17 cellular contexts compared by ENCODE assay signal in genomic region chr20:44742304-44743079, GRCh38. TPM values are rescaled to one million over a fixed set of nuclear protein-coding genes. Genes with fewer than 3 reads are reported as not detected.
DNase-seq lines count a peak whose midpoint lies in the region; ATAC-seq and TF ChIP-seq lines count a peak whose summit lies in the region.
"Had no signal": no experiment of that assay in that cellular context is flagged by ENCODE, and none has a peak within 500 bp of the region (broad histone marks: within the 10 kb centered on the region; RNA-seq: fewer than 3 reads in every experiment).

No MANE protein-coding gene starts in this region.

- H3K27ac ChIP-seq in Karpas-422 (ENCODE audit: low read length) (no peak overlapping the region), coronary artery (peak overlapping the region; percentile 15 to 46), prostate gland (no peak overlapping the region)
- H3K27ac ChIP-seq: C4-2B had no signal

- H3K4me1 ChIP-seq in Karpas-422 (ENCODE audit: low read length), result 0 out of 2 replicates have a peak, but pooled peaks cover 3% of the 10 kb centered on the region
- no peaks in the 10 kb centered on the region for H3K4me1 ChIP-seq in prostate gland (replicated peaks)

- TF ChIP-seq POLR2A in prostate gland (IDR thresholded peaks at IDR 0.05), result no peak

- H2AFZ ChIP-seq in Karpas-422 (ENCODE audit: low read length), result 0 out of 2 replicates have a peak overlapping the region, but pooled peaks have one; percentile 79

- H3K27me3 ChIP-seq in H7 (ENCODE audit: control insufficient read depth, insufficient read depth, low read length) (peaks cover 28% of the 10 kb centered on the region), Karpas-422 (ENCODE audit: low read length) (no peaks in the 10 kb centered on the region), prostate gland (replicated peaks; ENCODE audit: insufficient read depth) (no peaks in the 10 kb centered on the region)

- no peaks in the 10 kb centered on the region for H4K20me1 ChIP-seq in Karpas-422 (ENCODE audit: insufficient read depth, low read depth, low read length)

- H3K36me3 ChIP-seq in H7 (replicated peaks; ENCODE audit: control insufficient read depth, insufficient read depth, low read length) (no peaks in the 10 kb centered on the region), Karpas-422 (ENCODE audit: insufficient read depth, low read length) (no peaks in the 10 kb centered on the region), prostate gland (no peaks in the 10 kb centered on the region)

- H3K4me3 ChIP-seq in H7 (ENCODE audit: insufficient read depth, low read depth, low read length) (no peak overlapping the region), Karpas-422 (ENCODE audit: low read length) (no peak overlapping the region), coronary artery (no peak overlapping the region), prostate gland (no peak overlapping the region)
- H3K4me3 ChIP-seq: K562 had no signal

- peak overlapping the region; percentile 23 for H3K27ac Mint-ChIP-seq in stimulated activated effector memory CD8-positive, alpha-beta T cell treated with anti-CD3 and anti-CD28 coated beads, Interleukin-12 subunit alpha, Interleukin-12 subunit beta, amount 100 ng/mL, for 72 hours
- no peak overlapping the region for H3K27ac Mint-ChIP-seq in activated naive CD8-positive, alpha-beta T cell treated with anti-CD3 and anti-CD28 coated beads, Interleukin-2, amount 50 U/mL, for 24 hours

- no peaks in the 10 kb centered on the region for H3K9me3 Mint-ChIP-seq in stimulated activated effector memory CD8-positive, alpha-beta T cell treated with anti-CD3 and anti-CD28 coated beads, Interleukin-12 subunit alpha, Interleukin-12 subunit beta, amount 100 ng/mL, for 72 hours
- H3K9me3 Mint-ChIP-seq in activated naive CD8-positive, alpha-beta T cell treated with anti-CD3 and anti-CD28 coated beads, Interleukin-2, amount 50 U/mL, for 24 hours, result no peaks in the 10 kb centered on the region

- no peaks in the 10 kb centered on the region for H3K79me2 ChIP-seq in Karpas-422 (ENCODE audit: low read length)

- TF ChIP-seq CTCF in coronary artery (IDR thresholded peaks at IDR 0.05), result no peak
- no peak for TF ChIP-seq CTCF in prostate gland (IDR thresholded peaks at IDR 0.05)

- no peak overlapping the region; the same call in 1 of the 2 replicates for H3K9ac ChIP-seq in Karpas-422 (ENCODE audit: low read length)

- H3K4me1 Mint-ChIP-seq in stimulated activated effector memory CD8-positive, alpha-beta T cell treated with anti-CD3 and anti-CD28 coated beads, Interleukin-12 subunit alpha, Interleukin-12 subunit beta, amount 100 ng/mL, for 72 hours, result peaks cover 21% of the 10 kb centered on the region
- H3K4me1 Mint-ChIP-seq in activated naive CD8-positive, alpha-beta T cell treated with anti-CD3 and anti-CD28 coated beads, Interleukin-2, amount 50 U/mL, for 24 hours, result peaks cover 15% of the 10 kb centered on the region

- H3K4me3 Mint-ChIP-seq in stimulated activated effector memory CD8-positive, alpha-beta T cell treated with anti-CD3 and anti-CD28 coated beads, Interleukin-12 subunit alpha, Interleukin-12 subunit beta, amount 100 ng/mL, for 72 hours, result no peak overlapping the region
- H3K4me3 Mint-ChIP-seq in activated naive CD8-positive, alpha-beta T cell treated with anti-CD3 and anti-CD28 coated beads, Interleukin-2, amount 50 U/mL, for 24 hours, result no peak overlapping the region

- H3K36me3 Mint-ChIP-seq in stimulated activated effector memory CD8-positive, alpha-beta T cell treated with anti-CD3 and anti-CD28 coated beads, Interleukin-12 subunit alpha, Interleukin-12 subunit beta, amount 100 ng/mL, for 72 hours, result peaks cover 4% of the 10 kb centered on the region
- H3K36me3 Mint-ChIP-seq in activated naive CD8-positive, alpha-beta T cell treated with anti-CD3 and anti-CD28 coated beads, Interleukin-2, amount 50 U/mL, for 24 hours (ENCODE audit: low read depth), result no peaks in the 10 kb centered on the region

- peak; percentile 16 for DNase-seq in H7
- DNase-seq in Karpas-422, result no peak
- DNase-seq in coronary artery (ENCODE audit: low spot score), result no peak
- no peak for DNase-seq in stimulated activated effector memory CD8-positive, alpha-beta T cell treated with anti-CD3 and anti-CD28 coated beads, Interleukin-12 subunit alpha, Interleukin-12 subunit beta, amount 100 ng/mL, for 72 hours (ENCODE audit: low spot score in 2 of 2)
- no peak for DNase-seq in activated naive CD8-positive, alpha-beta T cell treated with anti-CD3 and anti-CD28 coated beads, Interleukin-2, amount 50 U/mL, for 24 hours
- no peak for DNase-seq in prostate gland (ENCODE audit: low spot score)
- no peak for DNase-seq in A172 (ENCODE audit: low spot score)
- DNase-seq: ACHN, DMS79 treated with DMSO at 0.1 percent for 48 hours, MV-4-11, NCI-H1417, NCI-H187, NCI-H2227 treated with DMSO at 0.1 percent for 48 hours, NCI-H510A treated with DMSO at 0.1 percent for 48 hours had no signal

- H3K9me2 ChIP-seq in Karpas-422 (replicated peaks; ENCODE audit: insufficient read depth, low read length), result no peaks in the 10 kb centered on the region

- ATAC-seq in stimulated activated effector memory CD8-positive, alpha-beta T cell treated with anti-CD3 and anti-CD28 coated beads, Interleukin-12 subunit alpha, Interleukin-12 subunit beta, amount 100 ng/mL, for 72 hours, result no peak
- no peak for ATAC-seq in activated naive CD8-positive, alpha-beta T cell treated with anti-CD3 and anti-CD28 coated beads, Interleukin-2, amount 50 U/mL, for 24 hours
- ATAC-seq: K562 had no signal

- no peak overlapping the region for H3K4me2 ChIP-seq in Karpas-422 (ENCODE audit: low read depth, low read length, poor library complexity, severe bottlenecking)

- H3K9me3 ChIP-seq in Karpas-422 (ENCODE audit: low read length) (no peaks in the 10 kb centered on the region), prostate gland (no peaks in the 10 kb centered on the region)

- WGBS in prostate gland, result 73% methylated on average over 14 of the region's 14 CpGs

- peaks cover 23% of the 10 kb centered on the region for H3K27me3 Mint-ChIP-seq in activated naive CD8-positive, alpha-beta T cell treated with anti-CD3 and anti-CD28 coated beads, Interleukin-2, amount 50 U/mL, for 24 hours

- intact Hi-C loops in prostate gland (cut with DNase I), result no loop called here

RNA-seq across cellular contexts. Expression of gene KCNK15, which starts 3.2 kb away (rescaled TPM):
- 0.14 TPM in 1 of 2 replicates, not detected in the other for total RNA-seq in H7 (2014; rRNA removed; shearing (Covaris generic))
- total RNA-seq in Karpas-422 (2014; rRNA removed; shearing (Covaris generic); ENCODE audit: low replicate concordance), result not detected in 2 replicates
- total RNA-seq in prostate gland, result 10 to 100 TPM in 1 of 2 donors, 1 to 10 TPM in 1; 1.5 to 16.1 TPM
- total RNA-seq in A172 (2014; rRNA removed; shearing (Covaris generic)), result 0.62 TPM in 1 of 2 replicates, not detected in the other

RNA-seq across cellular contexts. Expression of gene CCN5, which starts 27.3 kb away (rescaled TPM):
- not detected in 2 replicates for total RNA-seq in H7 (2014; rRNA removed; shearing (Covaris generic))
- not detected in 2 replicates for total RNA-seq in Karpas-422 (2014; rRNA removed; shearing (Covaris generic); ENCODE audit: low replicate concordance)
- 10 to 100 TPM; 62.9 to 64.3 TPM for total RNA-seq in prostate gland
- not detected in 2 replicates for total RNA-seq in A172 (2014; rRNA removed; shearing (Covaris generic))
- total RNA-seq: H1, K562 had no signal

Comparison
In these comparisons a context has a peak if more than half of its experiments do, and no peak if none do; other contexts are left out.
1. H3K27ac ChIP-seq: peak in coronary artery (2 of 2); none in Karpas-422 (single experiment) and prostate gland (0 of 2).
2. RNA of gene CCN5, which starts 27.3 kb away (total RNA-seq): 62.9 to 64.3 TPM in prostate gland; not detected in H7, not detected in Karpas-422 and not detected in A172; every median in the first group is over 10 times any median in the second.